In the genomic region with DNA sequence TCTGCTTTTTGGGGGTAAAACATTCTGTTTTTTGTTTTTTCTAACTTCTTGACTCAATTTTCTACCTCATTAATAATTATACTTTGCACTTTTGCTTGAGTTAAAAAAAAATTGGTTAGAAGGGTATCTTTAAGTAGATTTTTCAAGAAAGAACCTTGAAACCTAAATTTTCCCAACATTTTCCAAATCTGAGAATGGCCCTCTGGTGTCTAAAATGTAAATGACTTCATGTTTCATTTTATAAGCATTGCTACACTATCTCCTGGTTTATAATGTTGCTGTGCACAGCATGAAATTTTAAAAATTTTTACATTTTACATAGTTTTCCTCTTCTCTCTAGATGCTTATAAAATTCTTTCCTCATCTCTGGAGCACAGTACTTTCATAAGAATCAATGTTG, we compare ENCODE assay signal across 23 cellular contexts. TPM values are rescaled to one million over a fixed set of nuclear protein-coding genes. Genes with fewer than 3 reads are reported as not detected.
DNase-seq lines count a peak whose midpoint lies in the region; ATAC-seq, FAIRE-seq and TF ChIP-seq lines count a peak whose summit lies in the region.
"Had no signal": no experiment of that assay in that cellular context is flagged by ENCODE, and none has a peak within 500 bp of the region (broad histone marks: within the 10 kb centered on the region; RNA-seq: fewer than 3 reads in every experiment).

No MANE protein-coding gene starts in this region.

- H3K9ac ChIP-seq in HepG2 (ENCODE audit: insufficient read depth, low read depth, low read length) (no peak overlapping the region), trophoblast cell (ENCODE audit: low read length) (no peak overlapping the region)

- H4K8ac ChIP-seq in trophoblast cell (ENCODE audit: low read depth, low read length) = no peak overlapping the region

- POLR2A ChIA-PET in HepG2 (lab: Yijun Ruan, JAX) = no interaction called here
- POLR2A ChIA-PET in naive thymus-derived CD8-positive, alpha-beta T cell (lab: Charles Lee) = no interaction called here

- peak overlapping the region; percentile 37 for H3K27ac Mint-ChIP-seq in activated CD4-positive, alpha-beta T cell treated with anti-CD3 and anti-CD28 coated beads, Interleukin-2, amount 10 ng/mL, durations not matched to agents 24 days and 14 days
- peak overlapping the region; percentile 68 for H3K27ac Mint-ChIP-seq in central memory CD8-positive, alpha-beta T cell (ENCODE audit: low read depth)
- no peak overlapping the region for H3K27ac Mint-ChIP-seq in osteocyte (ENCODE audit: unreplicated experiment)
- H3K27ac Mint-ChIP-seq in naive thymus-derived CD8-positive, alpha-beta T cell = peak overlapping the region in 1 of 10 donors; percentile 29
- H3K27ac Mint-ChIP-seq: CD4-positive, CD25-positive, alpha-beta regulatory T cell had no signal

- peaks cover 14 to 65% of the 10 kb centered on the region in 2 experiments for H3K36me3 ChIP-seq in HepG2 (replicated peaks in 1 of 2; ENCODE audit: control insufficient read depth in 1 of 2, insufficient read depth in 2 of 2, low read length in 2 of 2)
- H3K36me3 ChIP-seq in trophoblast cell (ENCODE audit: control insufficient read depth in 1 of 2, insufficient read depth in 2 of 2, low read length in 2 of 2) = peaks cover 13 to 19% of the 10 kb centered on the region in 2 experiments
- peaks cover 7 to 17% of the 10 kb centered on the region in 2 donors for H3K36me3 ChIP-seq in body of pancreas (replicated peaks in 1 of 2; ENCODE audit: insufficient read depth in 1 of 2, low read depth in 2 of 2)

- H3K36me3 Mint-ChIP-seq in activated CD4-positive, alpha-beta T cell treated with anti-CD3 and anti-CD28 coated beads, Interleukin-2, amount 10 ng/mL, durations not matched to agents 24 days and 14 days (ENCODE audit: low read depth) = peaks cover 58% of the 10 kb centered on the region
- peaks cover 61% of the 10 kb centered on the region for H3K36me3 Mint-ChIP-seq in central memory CD8-positive, alpha-beta T cell (ENCODE audit: insufficient read depth)
- H3K36me3 Mint-ChIP-seq in osteocyte (ENCODE audit: unreplicated experiment) = peaks cover 48% of the 10 kb centered on the region
- H3K36me3 Mint-ChIP-seq in naive thymus-derived CD8-positive, alpha-beta T cell = peaks cover 8 to 62% (median 40%) of the 10 kb centered on the region in 3 donors

- in situ Hi-C loops in HepG2 (cut with HindIII; ENCODE audit: extremely low pct_ligation_motif_present, low pct_unique_long_range_greater_than_20kb) = no loop called here

- no peaks in the 10 kb centered on the region for H3K27me3 Mint-ChIP-seq in activated CD4-positive, alpha-beta T cell treated with anti-CD3 and anti-CD28 coated beads, Interleukin-2, amount 10 ng/mL, durations not matched to agents 24 days and 14 days
- no peaks in the 10 kb centered on the region for H3K27me3 Mint-ChIP-seq in central memory CD8-positive, alpha-beta T cell
- H3K27me3 Mint-ChIP-seq in osteocyte (ENCODE audit: unreplicated experiment) = no peaks in the 10 kb centered on the region
- no peaks in the 10 kb centered on the region for H3K27me3 Mint-ChIP-seq in naive thymus-derived CD8-positive, alpha-beta T cell
- H3K27me3 Mint-ChIP-seq: CD4-positive, CD25-positive, alpha-beta regulatory T cell had no signal

- no peak overlapping the region for H3K4me3 Mint-ChIP-seq in activated CD4-positive, alpha-beta T cell treated with anti-CD3 and anti-CD28 coated beads, Interleukin-2, amount 10 ng/mL, durations not matched to agents 24 days and 14 days
- H3K4me3 Mint-ChIP-seq in central memory CD8-positive, alpha-beta T cell = no peak overlapping the region
- H3K4me3 Mint-ChIP-seq in osteocyte (ENCODE audit: unreplicated experiment) = no peak overlapping the region
- no peak overlapping the region for H3K4me3 Mint-ChIP-seq in naive thymus-derived CD8-positive, alpha-beta T cell
- H3K4me3 Mint-ChIP-seq: CD4-positive, CD25-positive, alpha-beta regulatory T cell had no signal

- intact Hi-C loops in activated CD4-positive, alpha-beta T cell treated with anti-CD3 and anti-CD28 coated beads, Interleukin-2, amount 10 ng/mL, durations not matched to agents 24 days and 14 days (cut with micrococcal nuclease) = no loop called here
- intact Hi-C loops in HepG2 (cut with micrococcal nuclease; ENCODE audit: unreplicated experiment) (no loop called here), body of pancreas (cut with DNase I) (no loop called here)

- H3K14ac ChIP-seq in trophoblast cell (ENCODE audit: low read length) = no peak overlapping the region

- H4K12ac ChIP-seq in trophoblast cell (ENCODE audit: low read depth, low read length) = no peak overlapping the region

- H3K23ac ChIP-seq in trophoblast cell (ENCODE audit: low read length) = no peak overlapping the region

- no peak overlapping the region for H4K91ac ChIP-seq in trophoblast cell (ENCODE audit: low read depth, low read length)

- TF ChIP-seq RAD21 in HepG2 (CRISPR knock-in tag; IDR thresholded peaks at IDR 0.05) = no peak

- H3K4me3 ChIP-seq in HepG2 (replicated peaks in 1 of 3; ENCODE audit: insufficient read depth in 1 of 3, low read depth in 2 of 3, low read length in 3 of 3) = no peak overlapping the region
- H3K4me3 ChIP-seq in trophoblast cell (ENCODE audit: low read depth, low read length) = no peak overlapping the region
- no peak overlapping the region for H3K4me3 ChIP-seq in body of pancreas
- H3K4me3 ChIP-seq: MG63, SK-N-MC had no signal

- no peak for TF ChIP-seq EP300 in HepG2 (IDR thresholded peaks at IDR 0.05; ENCODE audit: low read depth in 2 of 2, low read length in 2 of 2)
- TF ChIP-seq EP300 in HepG2 (CRISPR knock-in tag; IDR thresholded peaks at IDR 0.05; ENCODE audit: borderline replicate concordance) = no peak

- H2BK12ac ChIP-seq in trophoblast cell (ENCODE audit: low read length) = no peak overlapping the region

- no peaks in the 10 kb centered on the region for H3K79me1 ChIP-seq in trophoblast cell (ENCODE audit: low read length)

- no peak for FAIRE-seq in HepG2 (lab: Jason Lieb, UNC)
- FAIRE-seq: D721Med, H54, HTR-8/SVneo, RCC 7860 had no signal

- no TSS peak for BruUV-seq in HepG2 (replicated peaks; lab: Mats Ljungman, UMichigan)

- H3K79me2 ChIP-seq in HepG2 (ENCODE audit: insufficient read depth, low read length) (no peaks in the 10 kb centered on the region), trophoblast cell (ENCODE audit: control insufficient read depth, insufficient read depth, low read length, poor library complexity) (no peaks in the 10 kb centered on the region)

- no peak for TF ChIP-seq POLR2A in HepG2 (IDR thresholded peaks at IDR 0.05; ENCODE audit: insufficient read depth in 1 of 2, low read depth in 2 of 2, low read length in 2 of 2)
- no peak for TF ChIP-seq POLR2A in body of pancreas (IDR thresholded peaks at IDR 0.05)

- no peaks in the 10 kb centered on the region for H4K20me1 ChIP-seq in HepG2 (ENCODE audit: insufficient read depth, low read length)

- H3K18ac ChIP-seq in trophoblast cell (ENCODE audit: low read length) = no peak overlapping the region

- no peaks in the 10 kb centered on the region for H3K9me3 ChIP-seq in HepG2 (ENCODE audit: low read length)
- H3K9me3 ChIP-seq in trophoblast cell (ENCODE audit: insufficient read depth, low read depth, low read length) = no peaks in the 10 kb centered on the region
- no peaks in the 10 kb centered on the region for H3K9me3 ChIP-seq in body of pancreas
- H3K9me3 ChIP-seq: MG63 had no signal

- no peak for DNase-seq in activated CD4-positive, alpha-beta T cell treated with anti-CD3 and anti-CD28 coated beads, Interleukin-2, amount 10 ng/mL, durations not matched to agents 24 days and 14 days
- no peak for DNase-seq in activated CD4-positive, alpha-beta T cell treated with anti-CD3 and anti-CD28 coated beads, Interleukin-2, amount 50 U/mL, for 1 hour
- no peak for DNase-seq in central memory CD8-positive, alpha-beta T cell (ENCODE audit: low spot score in 2 of 2)
- DNase-seq in osteocyte (ENCODE audit: extremely low spot score, unreplicated experiment) (no peak), HepG2 (ENCODE audit: low spot score) (no peak), trophoblast cell (no peak), body of pancreas (no peak)
- no peak for DNase-seq in naive thymus-derived CD8-positive, alpha-beta T cell
- DNase-seq: CD4-positive, CD25-positive, alpha-beta regulatory T cell; KG1; MG63; NCI-H2081; NCI-H2227 treated with DMSO at 0.1 percent for 48 hours; NCI-H526 treated with DMSO at 0.1 percent for 48 hours; SIG-M5 had no signal

- CTCF ChIA-PET in HepG2 (lab: Yijun Ruan, JAX; ENCODE audit: low intra/inter-chr PET ratio, low total read pairs) = no interaction called here

- H2BK120ac ChIP-seq in trophoblast cell (ENCODE audit: insufficient read depth, low read length, poor library complexity) = no peak overlapping the region

- ATAC-seq in central memory CD8-positive, alpha-beta T cell (replicated peaks; ENCODE audit: extremely low read depth, poor library complexity, severe bottlenecking) = no peak
- ATAC-seq in HepG2 (no peak), body of pancreas (no peak)
- no peak for ATAC-seq in naive thymus-derived CD8-positive, alpha-beta T cell

- TF ChIP-seq CTCF in osteocyte (IDR thresholded peaks at IDR 0.05) (peak; percentile 17), HepG2 (CRISPR knock-in tag; IDR thresholded peaks at IDR 0.05) (no peak), body of pancreas (IDR thresholded peaks at IDR 0.05) (no peak)

- H3K27me3 ChIP-seq in HepG2 (ENCODE audit: control insufficient read depth in 1 of 2, insufficient read depth in 2 of 2, low read length in 2 of 2) (no peaks in the 10 kb centered on the region), trophoblast cell (ENCODE audit: insufficient read depth, low read length) (no peaks in the 10 kb centered on the region), body of pancreas (no peaks in the 10 kb centered on the region)
- H3K27me3 ChIP-seq: MG63 had no signal

- H2AFZ ChIP-seq in HepG2 (ENCODE audit: low read length) (no peak overlapping the region), trophoblast cell (ENCODE audit: insufficient read depth, low read length, poor library complexity) (no peak overlapping the region)

- H2BK5ac ChIP-seq in trophoblast cell (ENCODE audit: low read depth, low read length, poor library complexity) = no peak overlapping the region

- peaks cover 6% of the 10 kb centered on the region for H3K4me1 Mint-ChIP-seq in activated CD4-positive, alpha-beta T cell treated with anti-CD3 and anti-CD28 coated beads, Interleukin-2, amount 10 ng/mL, durations not matched to agents 24 days and 14 days
- H3K4me1 Mint-ChIP-seq in central memory CD8-positive, alpha-beta T cell = peaks cover 5% of the 10 kb centered on the region
- no peaks in the 10 kb centered on the region for H3K4me1 Mint-ChIP-seq in osteocyte (ENCODE audit: unreplicated experiment)
- H3K4me1 Mint-ChIP-seq in naive thymus-derived CD8-positive, alpha-beta T cell = peaks cover 0 to 6% (median 0%) of the 10 kb centered on the region in 4 donors

- H3K27ac ChIP-seq in HepG2 (ENCODE audit: extremely low read length, insufficient read depth, low read length) (no peak overlapping the region), trophoblast cell (ENCODE audit: low read depth, low read length) (no peak overlapping the region), body of pancreas (no peak overlapping the region)
- H3K27ac ChIP-seq: 22Rv1, SK-N-MC had no signal

- H3K9me3 Mint-ChIP-seq in activated CD4-positive, alpha-beta T cell treated with anti-CD3 and anti-CD28 coated beads, Interleukin-2, amount 10 ng/mL, durations not matched to agents 24 days and 14 days = no peaks in the 10 kb centered on the region
- no peaks in the 10 kb centered on the region for H3K9me3 Mint-ChIP-seq in central memory CD8-positive, alpha-beta T cell
- H3K9me3 Mint-ChIP-seq in osteocyte (ENCODE audit: unreplicated experiment) = no peaks in the 10 kb centered on the region
- no peaks in the 10 kb centered on the region for H3K9me3 Mint-ChIP-seq in naive thymus-derived CD8-positive, alpha-beta T cell
- H3K9me3 Mint-ChIP-seq: CD4-positive, CD25-positive, alpha-beta regulatory T cell had no signal

- no peak overlapping the region for H2AK5ac ChIP-seq in trophoblast cell (ENCODE audit: low read length)

- no peak overlapping the region for H3K4me2 ChIP-seq in HepG2 (ENCODE audit: low read depth, low read length)
- no peak overlapping the region for H3K4me2 ChIP-seq in trophoblast cell (ENCODE audit: low read length)

- H3K4me1 ChIP-seq in HepG2 (ENCODE audit: insufficient read depth, low read length) (no peaks in the 10 kb centered on the region), trophoblast cell (ENCODE audit: control insufficient read depth in 1 of 2, insufficient read depth in 2 of 2, low read length in 2 of 2) (no peaks in the 10 kb centered on the region), body of pancreas (peaks cover under 1% of the 10 kb centered on the region)

- no peak overlapping the region for H3K4ac ChIP-seq in trophoblast cell (ENCODE audit: low read depth, low read length)

RNA-seq across cellular contexts. Expression of a gene that starts 14.2 kb away (rescaled TPM):
- 44.5 and 46.7 TPM in 2 replicates for total RNA-seq in activated CD4-positive, alpha-beta T cell treated with anti-CD3 and anti-CD28 coated beads, Interleukin-2, amount 10 ng/mL, durations not matched to agents 24 days and 14 days
- 48.7 and 49.7 TPM in 2 replicates for total RNA-seq in osteocyte
- 26.1 and 42.8 TPM in 2 replicates for total RNA-seq in HepG2 (2016; rRNA removed; fragmentation: Illumina TruSeq; extraction: Trizol)
- total RNA-seq in HepG2 (2016; cell fraction: cytosol; rRNA removed; fragmentation: Illumina TruSeq; extraction: Trizol; ENCODE audit: low read depth) = 8.2 and 8.7 TPM in 2 replicates
- 27.2 and 41.7 TPM in 2 replicates for total RNA-seq in HepG2 (2016; cell fraction: insoluble cytoplasmic fraction; rRNA removed; fragmentation: Illumina TruSeq; extraction: Trizol)
- 25.1 and 25.7 TPM in 2 replicates for total RNA-seq in HepG2 (2016; cell fraction: membrane; rRNA removed; fragmentation: Illumina TruSeq; extraction: Trizol)
- 25.3 and 28.5 TPM in 2 replicates for total RNA-seq in HepG2 (2016; cell fraction: nucleus; rRNA removed; fragmentation: Illumina TruSeq; extraction: Trizol)
- 9.1 and 10.2 TPM in 2 replicates for polyA plus RNA-seq in HepG2 (2011; rRNA removed)
- 3.4 and 5.9 TPM in 2 replicates for polyA plus RNA-seq in HepG2 (2011; cell fraction: cytosol; rRNA removed)
- 6.1 and 9.2 TPM in 2 replicates for polyA plus RNA-seq in HepG2 (2011; cell fraction: nucleus; rRNA removed)
- 9.2 and 14.6 TPM in 2 replicates for polyA plus RNA-seq in HepG2 (2012)
- 5.6 and 6.5 TPM in 2 replicates for polyA plus RNA-seq in HepG2 (2016; cell fraction: cytosol; fragmentation: Illumina TruSeq; extraction: Trizol; ENCODE audit: low read depth)
- polyA plus RNA-seq in HepG2 (2016; cell fraction: insoluble cytoplasmic fraction; fragmentation: Illumina TruSeq; extraction: Trizol; ENCODE audit: low read depth) = 35.9 and 36.0 TPM in 2 replicates
- polyA plus RNA-seq in HepG2 (2016; cell fraction: membrane; fragmentation: Illumina TruSeq; extraction: Trizol; ENCODE audit: low read depth) = 13.2 and 13.7 TPM in 2 replicates
- polyA plus RNA-seq in HepG2 (2016; cell fraction: nucleus; fragmentation: Illumina TruSeq; extraction: Trizol; ENCODE audit: insufficient read depth, low read depth) = 24.3 and 24.4 TPM in 2 replicates
- 6.1 and 18.1 TPM in 2 replicates for polyA minus RNA-seq in HepG2 (2011; rRNA and poly(A)+ RNA removed; ENCODE audit: low replicate concordance)
- 11.7 and 17.0 TPM in 2 replicates for polyA minus RNA-seq in HepG2 (2011; cell fraction: cytosol; rRNA and poly(A)+ RNA removed)
- polyA minus RNA-seq in HepG2 (2011; cell fraction: nucleus; rRNA and poly(A)+ RNA removed) = 31.8 and 32.1 TPM in 2 replicates
- 24.4 and 26.5 TPM in 2 replicates for polyA plus RNA-seq in trophoblast cell (2013)
- total RNA-seq in body of pancreas = 10 to 100 TPM; 18.9 to 39.9 TPM
- total RNA-seq in naive thymus-derived CD8-positive, alpha-beta T cell = 10 to 100 TPM; 24.4 to 31.1 TPM
- 10 to 100 TPM; 18.8 to 28.8 (median 21.6) TPM for polyA plus RNA-seq in naive thymus-derived CD8-positive, alpha-beta T cell

RNA-seq across cellular contexts. Expression of a gene that starts 45.9 kb away (rescaled TPM):
- total RNA-seq in activated CD4-positive, alpha-beta T cell treated with anti-CD3 and anti-CD28 coated beads, Interleukin-2, amount 10 ng/mL, durations not matched to agents 24 days and 14 days = not detected in 2 replicates
- total RNA-seq in osteocyte (not detected in 2 replicates), HepG2 (2016; rRNA removed; fragmentation: Illumina TruSeq; extraction: Trizol) (not detected in 2 replicates), body of pancreas (not detected)
- total RNA-seq in HepG2 (2016; cell fraction: cytosol; rRNA removed; fragmentation: Illumina TruSeq; extraction: Trizol; ENCODE audit: low read depth) = not detected in 2 replicates
- total RNA-seq in HepG2 (2016; cell fraction: insoluble cytoplasmic fraction; rRNA removed; fragmentation: Illumina TruSeq; extraction: Trizol) = not detected in 2 replicates
- not detected in 2 replicates for total RNA-seq in HepG2 (2016; cell fraction: membrane; rRNA removed; fragmentation: Illumina TruSeq; extraction: Trizol)
- not detected in 2 replicates for total RNA-seq in HepG2 (2016; cell fraction: nucleus; rRNA removed; fragmentation: Illumina TruSeq; extraction: Trizol)
- polyA plus RNA-seq in HepG2 (2011; rRNA removed) = not detected in 2 replicates
- polyA plus RNA-seq in HepG2 (2011; cell fraction: cytosol; rRNA removed) = not detected in 2 replicates
- not detected in 2 replicates for polyA plus RNA-seq in HepG2 (2011; cell fraction: nucleus; rRNA removed)
- not detected in 2 replicates for polyA plus RNA-seq in HepG2 (2012)
- polyA plus RNA-seq in HepG2 (2016; cell fraction: cytosol; fragmentation: Illumina TruSeq; extraction: Trizol; ENCODE audit: low read depth) = not detected in 2 replicates
- polyA plus RNA-seq in HepG2 (2016; cell fraction: insoluble cytoplasmic fraction; fragmentation: Illumina TruSeq; extraction: Trizol; ENCODE audit: low read depth) = not detected in 2 replicates
- polyA plus RNA-seq in HepG2 (2016; cell fraction: membrane; fragmentation: Illumina TruSeq; extraction: Trizol; ENCODE audit: low read depth) = not detected in 2 replicates
- polyA plus RNA-seq in HepG2 (2016; cell fraction: nucleus; fragmentation: Illumina TruSeq; extraction: Trizol; ENCODE audit: insufficient read depth, low read depth) = not detected in 2 replicates
- polyA minus RNA-seq in HepG2 (2011; rRNA and poly(A)+ RNA removed; ENCODE audit: low replicate concordance) = not detected in 2 replicates
- polyA minus RNA-seq in HepG2 (2011; cell fraction: cytosol; rRNA and poly(A)+ RNA removed) = not detected in 2 replicates
- not detected in 2 replicates for polyA minus RNA-seq in HepG2 (2011; cell fraction: nucleus; rRNA and poly(A)+ RNA removed)
- not detected in 2 replicates for polyA plus RNA-seq in trophoblast cell (2013)
- total RNA-seq in naive thymus-derived CD8-positive, alpha-beta T cell = not detected
- not detected for polyA plus RNA-seq in naive thymus-derived CD8-positive, alpha-beta T cell
- total RNA-seq: CD4-positive, CD25-positive, alpha-beta regulatory T cell; NCI-H460 had no signal
- polyA plus RNA-seq: BJ; CD4-positive, CD25-positive, alpha-beta regulatory T cell had no signal

RNA-seq across cellular contexts. Expression of a gene that starts 53.8 kb away (rescaled TPM):
- total RNA-seq in activated CD4-positive, alpha-beta T cell treated with anti-CD3 and anti-CD28 coated beads, Interleukin-2, amount 10 ng/mL, durations not matched to agents 24 days and 14 days = 43.4 and 46.6 TPM in 2 replicates
- not detected in 2 replicates for total RNA-seq in osteocyte
- total RNA-seq in HepG2 (2016; rRNA removed; fragmentation: Illumina TruSeq; extraction: Trizol) = 18.6 and 25.6 TPM in 2 replicates
- 3.5 and 5.6 TPM in 2 replicates for total RNA-seq in HepG2 (2016; cell fraction: cytosol; rRNA removed; fragmentation: Illumina TruSeq; extraction: Trizol; ENCODE audit: low read depth)
- 21.3 and 24.8 TPM in 2 replicates for total RNA-seq in HepG2 (2016; cell fraction: insoluble cytoplasmic fraction; rRNA removed; fragmentation: Illumina TruSeq; extraction: Trizol)
- total RNA-seq in HepG2 (2016; cell fraction: membrane; rRNA removed; fragmentation: Illumina TruSeq; extraction: Trizol) = 11.1 and 12.6 TPM in 2 replicates
- total RNA-seq in HepG2 (2016; cell fraction: nucleus; rRNA removed; fragmentation: Illumina TruSeq; extraction: Trizol) = 15.2 and 16.8 TPM in 2 replicates
- polyA plus RNA-seq in HepG2 (2011; rRNA removed) = 39.3 and 44.7 TPM in 2 replicates
- polyA plus RNA-seq in HepG2 (2011; cell fraction: cytosol; rRNA removed) = 24.9 and 37.3 TPM in 2 replicates
- 13.9 and 20.2 TPM in 2 replicates for polyA plus RNA-seq in HepG2 (2011; cell fraction: nucleus; rRNA removed)
- 33.7 and 40.2 TPM in 2 replicates for polyA plus RNA-seq in HepG2 (2012)
- polyA plus RNA-seq in HepG2 (2016; cell fraction: cytosol; fragmentation: Illumina TruSeq; extraction: Trizol; ENCODE audit: low read depth) = 5.9 and 6.2 TPM in 2 replicates
- polyA plus RNA-seq in HepG2 (2016; cell fraction: insoluble cytoplasmic fraction; fragmentation: Illumina TruSeq; extraction: Trizol; ENCODE audit: low read depth) = 38.4 and 41.7 TPM in 2 replicates
- polyA plus RNA-seq in HepG2 (2016; cell fraction: membrane; fragmentation: Illumina TruSeq; extraction: Trizol; ENCODE audit: low read depth) = 10.7 and 12.9 TPM in 2 replicates
- polyA plus RNA-seq in HepG2 (2016; cell fraction: nucleus; fragmentation: Illumina TruSeq; extraction: Trizol; ENCODE audit: insufficient read depth, low read depth) = 40.1 and 43.4 TPM in 2 replicates
- 17.6 and 19.0 TPM in 2 replicates for polyA minus RNA-seq in HepG2 (2011; rRNA and poly(A)+ RNA removed; ENCODE audit: low replicate concordance)
- polyA minus RNA-seq in HepG2 (2011; cell fraction: cytosol; rRNA and poly(A)+ RNA removed) = 16.9 and 17.8 TPM in 2 replicates
- 26.4 and 33.3 TPM in 2 replicates for polyA minus RNA-seq in HepG2 (2011; cell fraction: nucleus; rRNA and poly(A)+ RNA removed)
- 21.9 and 22.7 TPM in 2 replicates for polyA plus RNA-seq in trophoblast cell (2013)
- total RNA-seq in body of pancreas = 10 to 100 TPM in 1 of 2 donors, 1 to 10 TPM in 1; 9.9 to 21.8 TPM
- total RNA-seq in naive thymus-derived CD8-positive, alpha-beta T cell = 10 to 100 TPM; 42.3 to 45.4 TPM
- 10 to 100 TPM; 43.0 to 44.5 (median 43.8) TPM for polyA plus RNA-seq in naive thymus-derived CD8-positive, alpha-beta T cell

RNA-seq across cellular contexts. Expression of a gene that starts 58.2 kb away (rescaled TPM):
- total RNA-seq in activated CD4-positive, alpha-beta T cell treated with anti-CD3 and anti-CD28 coated beads, Interleukin-2, amount 10 ng/mL, durations not matched to agents 24 days and 14 days = 13.8 and 15.7 TPM in 2 replicates
- total RNA-seq in osteocyte (8.1 and 9.3 TPM in 2 replicates), HepG2 (2016; rRNA removed; fragmentation: Illumina TruSeq; extraction: Trizol) (8.7 and 13.3 TPM in 2 replicates), body of pancreas (1 to 10 TPM; 3.3 to 5.2 TPM)
- 0.88 and 1.0 TPM in 2 replicates for total RNA-seq in HepG2 (2016; cell fraction: cytosol; rRNA removed; fragmentation: Illumina TruSeq; extraction: Trizol; ENCODE audit: low read depth)
- total RNA-seq in HepG2 (2016; cell fraction: insoluble cytoplasmic fraction; rRNA removed; fragmentation: Illumina TruSeq; extraction: Trizol) = 8.7 and 14.2 TPM in 2 replicates
- total RNA-seq in HepG2 (2016; cell fraction: membrane; rRNA removed; fragmentation: Illumina TruSeq; extraction: Trizol) = 5.0 and 5.9 TPM in 2 replicates
- total RNA-seq in HepG2 (2016; cell fraction: nucleus; rRNA removed; fragmentation: Illumina TruSeq; extraction: Trizol) = 5.4 TPM in 2 replicates
- 3.0 and 3.8 TPM in 2 replicates for polyA plus RNA-seq in HepG2 (2011; rRNA removed)
- 1.4 and 2.1 TPM in 2 replicates for polyA plus RNA-seq in HepG2 (2011; cell fraction: cytosol; rRNA removed)
- polyA plus RNA-seq in HepG2 (2011; cell fraction: nucleus; rRNA removed) = 0.66 and 1.2 TPM in 2 replicates
- 3.4 and 5.6 TPM in 2 replicates for polyA plus RNA-seq in HepG2 (2012)
- polyA plus RNA-seq in HepG2 (2016; cell fraction: cytosol; fragmentation: Illumina TruSeq; extraction: Trizol; ENCODE audit: low read depth) = 0.46 and 0.78 TPM in 2 replicates
- polyA plus RNA-seq in HepG2 (2016; cell fraction: insoluble cytoplasmic fraction; fragmentation: Illumina TruSeq; extraction: Trizol; ENCODE audit: low read depth) = 12.1 and 12.2 TPM in 2 replicates
- polyA plus RNA-seq in HepG2 (2016; cell fraction: membrane; fragmentation: Illumina TruSeq; extraction: Trizol; ENCODE audit: low read depth) = 2.2 and 2.3 TPM in 2 replicates
- polyA plus RNA-seq in HepG2 (2016; cell fraction: nucleus; fragmentation: Illumina TruSeq; extraction: Trizol; ENCODE audit: insufficient read depth, low read depth) = 5.9 and 6.7 TPM in 2 replicates
- 0.96 and 2.2 TPM in 2 replicates for polyA minus RNA-seq in HepG2 (2011; rRNA and poly(A)+ RNA removed; ENCODE audit: low replicate concordance)
- polyA minus RNA-seq in HepG2 (2011; cell fraction: cytosol; rRNA and poly(A)+ RNA removed) = 1.6 and 1.8 TPM in 2 replicates
- 1.9 and 2.5 TPM in 2 replicates for polyA minus RNA-seq in HepG2 (2011; cell fraction: nucleus; rRNA and poly(A)+ RNA removed)
- polyA plus RNA-seq in trophoblast cell (2013) = 6.9 and 7.4 TPM in 2 replicates
- total RNA-seq in naive thymus-derived CD8-positive, alpha-beta T cell = 10 to 100 TPM; 15.3 to 16.8 TPM
- 1 to 10 TPM; 6.7 to 9.6 (median 9.5) TPM for polyA plus RNA-seq in naive thymus-derived CD8-positive, alpha-beta T cell

RNA-seq across cellular contexts. Expression of a gene that starts 58.4 kb away (rescaled TPM):
- total RNA-seq in activated CD4-positive, alpha-beta T cell treated with anti-CD3 and anti-CD28 coated beads, Interleukin-2, amount 10 ng/mL, durations not matched to agents 24 days and 14 days = 14.7 and 14.8 TPM in 2 replicates
- 18.1 and 19.0 TPM in 2 replicates for total RNA-seq in osteocyte
- total RNA-seq in HepG2 (2016; rRNA removed; fragmentation: Illumina TruSeq; extraction: Trizol) = 16.3 and 17.6 TPM in 2 replicates
- 5.0 and 7.2 TPM in 2 replicates for total RNA-seq in HepG2 (2016; cell fraction: cytosol; rRNA removed; fragmentation: Illumina TruSeq; extraction: Trizol; ENCODE audit: low read depth)
- 16.6 and 17.0 TPM in 2 replicates for total RNA-seq in HepG2 (2016; cell fraction: insoluble cytoplasmic fraction; rRNA removed; fragmentation: Illumina TruSeq; extraction: Trizol)
- total RNA-seq in HepG2 (2016; cell fraction: membrane; rRNA removed; fragmentation: Illumina TruSeq; extraction: Trizol) = 5.5 and 5.7 TPM in 2 replicates
- total RNA-seq in HepG2 (2016; cell fraction: nucleus; rRNA removed; fragmentation: Illumina TruSeq; extraction: Trizol) = 24.9 TPM in 2 replicates
- polyA plus RNA-seq in HepG2 (2011; rRNA removed) = 11.1 and 12.7 TPM in 2 replicates
- 5.1 and 7.4 TPM in 2 replicates for polyA plus RNA-seq in HepG2 (2011; cell fraction: cytosol; rRNA removed)
- polyA plus RNA-seq in HepG2 (2011; cell fraction: nucleus; rRNA removed) = 20.0 and 23.9 TPM in 2 replicates
- polyA plus RNA-seq in HepG2 (2012) = 7.9 and 8.6 TPM in 2 replicates
- 0.35 and 0.62 TPM in 2 replicates for polyA plus RNA-seq in HepG2 (2016; cell fraction: cytosol; fragmentation: Illumina TruSeq; extraction: Trizol; ENCODE audit: low read depth)
- 6.1 and 6.9 TPM in 2 replicates for polyA plus RNA-seq in HepG2 (2016; cell fraction: insoluble cytoplasmic fraction; fragmentation: Illumina TruSeq; extraction: Trizol; ENCODE audit: low read depth)
- polyA plus RNA-seq in HepG2 (2016; cell fraction: membrane; fragmentation: Illumina TruSeq; extraction: Trizol; ENCODE audit: low read depth) = 0.68 and 0.74 TPM in 2 replicates
- polyA plus RNA-seq in HepG2 (2016; cell fraction: nucleus; fragmentation: Illumina TruSeq; extraction: Trizol; ENCODE audit: insufficient read depth, low read depth) = 20.2 and 22.8 TPM in 2 replicates
- polyA minus RNA-seq in HepG2 (2011; rRNA and poly(A)+ RNA removed; ENCODE audit: low replicate concordance) = 21.1 and 25.1 TPM in 2 replicates
- polyA minus RNA-seq in HepG2 (2011; cell fraction: cytosol; rRNA and poly(A)+ RNA removed) = 11.4 and 11.5 TPM in 2 replicates
- polyA minus RNA-seq in HepG2 (2011; cell fraction: nucleus; rRNA and poly(A)+ RNA removed) = 52.8 and 57.9 TPM in 2 replicates
- 11.0 and 11.3 TPM in 2 replicates for polyA plus RNA-seq in trophoblast cell (2013)
- 10 to 100 TPM; 44.8 to 51.9 TPM for total RNA-seq in body of pancreas
- total RNA-seq in naive thymus-derived CD8-positive, alpha-beta T cell = 10 to 100 TPM; 36.6 to 40.2 TPM
- 10 to 100 TPM in 1 of 3 donors, 1 to 10 TPM in 2; 5.1 to 10.1 (median 7.1) TPM for polyA plus RNA-seq in naive thymus-derived CD8-positive, alpha-beta T cell
